Comparison of ENCODE assay signal across 8 cellular contexts in genomic region chr16:15643453-15644305, GRCh38. TPM values are rescaled to one million over a fixed set of nuclear protein-coding genes. Genes with fewer than 3 reads are reported as not detected.
A peak's percentile ranks its signal among the peaks of the same experiment; 100 is the strongest.
DNase-seq lines count a peak whose midpoint lies in the region; ATAC-seq and TF ChIP-seq lines count a peak whose summit lies in the region.

No MANE protein-coding gene starts in this region.

- H3K9ac ChIP-seq in stomach smooth muscle (ENCODE audit: low read length in 2 of 2): peak overlapping the region; percentile 99

- peaks cover 14% of the 10 kb centered on the region for H3K4me1 ChIP-seq in stomach smooth muscle (ENCODE audit: control insufficient read depth, insufficient read depth, low read length)

- TF ChIP-seq CTCF in GM12874 (IDR thresholded peaks at IDR 0.05; ENCODE audit: insufficient read depth, low read depth, low read length): peak; percentile 35

- H3K27ac ChIP-seq in layer of hippocampus (ENCODE audit: low read depth, low read length) (peak overlapping the region; percentile 99), stomach smooth muscle (ENCODE audit: low read length) (peak overlapping the region; percentile 99)

- peak overlapping the region; percentile 83 to 89 for H3K4me3 ChIP-seq in stomach smooth muscle (ENCODE audit: low read length in 2 of 2)

- no peaks in the 10 kb centered on the region for H3K9me3 ChIP-seq in stomach smooth muscle (ENCODE audit: control insufficient read depth in 2 of 2, low read length in 2 of 2)

- in situ Hi-C loops in ACHN (cut with HindIII; ENCODE audit: low pct_ligation_motif_present, low pct_unique_long_range_greater_than_20kb, low sequenced_read_pairs): no loop called here

- DNase-seq in ACHN (peak; percentile 87), NCI-H1105 (lab: John Stamatoyannopoulos, UW) (peak; percentile 39), SW480 (ENCODE audit: low spot score) (peak; percentile 79), cerebellum (ENCODE audit: low spot score) (peak; percentile 70)

- no peak for ATAC-seq in GM19455 (IDR thresholded peaks at IDR 0.05; ENCODE audit: unreplicated experiment)

- H3K36me3 ChIP-seq in stomach smooth muscle (ENCODE audit: control insufficient read depth in 2 of 2, insufficient read depth in 2 of 2, low read length in 2 of 2): peaks cover 4% of the 10 kb centered on the region in 2 donors

- H3K27me3 ChIP-seq in layer of hippocampus (ENCODE audit: control insufficient read depth, insufficient read depth, low read length) (no peaks in the 10 kb centered on the region), stomach smooth muscle (ENCODE audit: control insufficient read depth in 1 of 2, insufficient read depth in 2 of 2, low read length in 2 of 2) (no peaks in the 10 kb centered on the region)

RNA-seq across cellular contexts. Expression of gene MARF1, which starts 0.7 kb away (rescaled TPM):
- total RNA-seq in cerebellum: 39.9 TPM

RNA-seq across cellular contexts. Expression of gene NDE1, which starts 6.4 kb away (rescaled TPM):
- 12.2 TPM for total RNA-seq in cerebellum
